In genomic region chr1:180743868-180744267, GRCh38 we compare ENCODE assay signal across 7 cellular contexts.
"Had no signal": no experiment of that assay in that cellular context is flagged by ENCODE, and none has a peak within 500 bp of the region (broad histone marks: within the 10 kb centered on the region; RNA-seq: fewer than 3 reads in every experiment).

No MANE protein-coding gene starts in this region.

- ATAC-seq: HCT116, HepG2 had no signal

- FAIRE-seq: HepG2 had no signal

- H3K27me3 Mint-ChIP-seq: IgD-negative memory B cell had no signal

- DNase-seq: GM23248, GOT3, H7, KG1 had no signal

- H3K27ac Mint-ChIP-seq: IgD-negative memory B cell had no signal
